In genomic region chr17:80291691-80292487, GRCh38 we compare ENCODE assay signal across 18 cellular contexts.
"Had no signal": no experiment of that assay in that cellular context is flagged by ENCODE, and none has a peak within 500 bp of the region (broad histone marks: within the 10 kb centered on the region; RNA-seq: fewer than 3 reads in every experiment).

No MANE protein-coding gene starts in this region.

- H3K27ac Mint-ChIP-seq: activated CD8-positive, alpha-beta T cell treated with anti-CD3 and anti-CD28 coated beads, Interleukin-2, amount 10 ng/mL, durations not matched to agents 7 days and 5 days; stimulated activated memory B cell treated with anti-CD40 and anti-IgM and Interleukin-4, amounts not matched to agents 10 μg/mL and 1 μg/mL and 100 μg/mL, for 72 hours; T-helper 17 cell had no signal

- H3K4me3 ChIP-seq: gastroesophageal sphincter, mucosa of descending colon, tibial nerve, uterus had no signal

- H3K4me3 Mint-ChIP-seq: activated CD8-positive, alpha-beta T cell treated with anti-CD3 and anti-CD28 coated beads, Interleukin-2, amount 10 ng/mL, durations not matched to agents 7 days and 5 days; central memory CD8-positive, alpha-beta T cell; naive thymus-derived CD4-positive, alpha-beta T cell; stimulated activated memory B cell treated with anti-CD40 and anti-IgM and Interleukin-4, amounts not matched to agents 10 μg/mL and 1 μg/mL and 100 μg/mL, for 72 hours; T-helper 17 cell had no signal

- DNase-seq: activated CD4-positive, alpha-beta T cell treated with anti-CD3 and anti-CD28 coated beads for 4 hours; activated CD8-positive, alpha-beta T cell treated with anti-CD3 and anti-CD28 coated beads, Interleukin-2, amount 10 ng/mL, durations not matched to agents 7 days and 5 days; anterior cingulate cortex; brain microvascular endothelial cell; cortex of kidney; left colon; mucosa of descending colon; naive thymus-derived CD4-positive, alpha-beta T cell; SK-N-SH; stimulated activated CD4-positive, alpha-beta T cell treated with anti-CD3 and anti-CD28 coated beads, Interleukin-2, amount 100 ng/mL, for 48 hours; T-helper 17 cell; uterus had no signal

- H3K36me3 ChIP-seq: uterus had no signal

- H3K27me3 ChIP-seq: brain microvascular endothelial cell, gastroesophageal sphincter, neutrophil, tibial nerve, uterus had no signal

- H3K27me3 Mint-ChIP-seq: central memory CD8-positive, alpha-beta T cell; naive thymus-derived CD4-positive, alpha-beta T cell; stimulated activated memory B cell treated with anti-CD40 and anti-IgM and Interleukin-4, amounts not matched to agents 10 μg/mL and 1 μg/mL and 100 μg/mL, for 72 hours; T-helper 17 cell had no signal

- H3K4me1 ChIP-seq: gastroesophageal sphincter, tibial nerve, uterus had no signal

- H3K9me3 ChIP-seq: gastroesophageal sphincter, mucosa of descending colon, neutrophil, SK-N-SH, tibial nerve, uterus had no signal

- ATAC-seq: activated CD8-positive, alpha-beta T cell treated with anti-CD3 and anti-CD28 coated beads, Interleukin-2, amount 10 ng/mL, durations not matched to agents 7 days and 5 days; activated naive CD4-positive, alpha-beta T cell treated with anti-CD3 and anti-CD28 coated beads, Interleukin-2, amount 50 U/mL, for 72 hours; gastroesophageal sphincter; left colon; mucosa of descending colon; naive thymus-derived CD4-positive, alpha-beta T cell; stimulated activated memory B cell treated with anti-CD40 and anti-IgM and Interleukin-4, amounts not matched to agents 10 μg/mL and 1 μg/mL and 100 μg/mL, for 72 hours; T-helper 17 cell had no signal

- H3K9ac ChIP-seq: SK-N-SH had no signal

- H3K27ac ChIP-seq: brain microvascular endothelial cell, gastroesophageal sphincter, neutrophil, tibial nerve, uterus had no signal

- H3K9me3 Mint-ChIP-seq: activated naive CD4-positive, alpha-beta T cell treated with anti-CD3 and anti-CD28 coated beads, Interleukin-2, amount 50 U/mL, for 72 hours; central memory CD8-positive, alpha-beta T cell; naive thymus-derived CD4-positive, alpha-beta T cell; stimulated activated memory B cell treated with anti-CD40 and anti-IgM and Interleukin-4, amounts not matched to agents 10 μg/mL and 1 μg/mL and 100 μg/mL, for 72 hours had no signal
